Comparison of ENCODE assay signal across 14 cellular contexts in the genomic region with DNA sequence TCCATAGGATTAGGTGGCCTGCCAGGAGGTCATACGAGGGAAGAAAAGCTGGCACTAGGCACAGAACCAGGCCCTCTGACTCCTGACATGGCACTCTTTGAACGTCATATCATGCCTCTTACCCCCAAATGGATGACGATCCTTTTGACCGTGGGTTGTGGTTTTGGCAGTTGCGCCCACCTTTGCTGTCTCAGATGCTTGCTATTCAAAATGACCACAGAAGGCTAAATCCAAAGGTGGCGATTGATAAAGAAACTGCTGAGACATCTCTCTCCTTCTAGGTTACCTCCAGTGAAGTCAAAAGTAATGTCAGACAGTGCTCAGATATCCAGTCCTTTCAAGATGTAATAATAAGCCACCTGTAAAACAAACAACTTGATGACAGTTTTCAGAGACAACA.
A peak's percentile ranks its signal among the peaks of the same experiment; 100 is the strongest.
DNase-seq lines count a peak whose midpoint lies in the region; ATAC-seq and TF ChIP-seq lines count a peak whose summit lies in the region.
"Had no signal": no experiment of that assay in that cellular context is flagged by ENCODE, and none has a peak within 500 bp of the region (broad histone marks: within the 10 kb centered on the region; RNA-seq: fewer than 3 reads in every experiment).

No MANE protein-coding gene starts in this region.

- H3K9me3 ChIP-seq in sigmoid colon: no peaks in the 10 kb centered on the region
- H3K9me3 ChIP-seq in upper lobe of left lung: no peaks in the 10 kb centered on the region
- H3K9me3 ChIP-seq in WERI-Rb-1 (ENCODE audit: severe bottlenecking): no peaks in the 10 kb centered on the region
- H3K9me3 ChIP-seq: BE2C, heart right ventricle had no signal

- TF ChIP-seq POLR2A in sigmoid colon (IDR thresholded peaks at IDR 0.05) (no peak), upper lobe of left lung (IDR thresholded peaks at IDR 0.05) (no peak)

- TF ChIP-seq EP300 in sigmoid colon (IDR thresholded peaks at IDR 0.05) (no peak), upper lobe of left lung (IDR thresholded peaks at IDR 0.05) (no peak)

- peaks cover 6% of the 10 kb centered on the region for H3K27me3 Mint-ChIP-seq in T-helper 2 cell treated with Interferon-gamma antibody and Interleukin-4, amounts not matched to agents 5 μg/mL and 100 μg/mL, for 36 hours (ENCODE audit: low read depth)

- H3K27ac ChIP-seq in sigmoid colon (no peak overlapping the region), upper lobe of left lung (no peak overlapping the region), WERI-Rb-1 (no peak overlapping the region)
- H3K27ac ChIP-seq: heart right ventricle had no signal

- no peak overlapping the region for H3K4me3 ChIP-seq in sigmoid colon
- H3K4me3 ChIP-seq in upper lobe of left lung: no peak overlapping the region
- H3K4me3 ChIP-seq in WERI-Rb-1 (ENCODE audit: low read depth, low read length): no peak overlapping the region
- H3K4me3 ChIP-seq: heart right ventricle had no signal

- H3K27ac Mint-ChIP-seq in T-helper 2 cell treated with Interferon-gamma antibody and Interleukin-4, amounts not matched to agents 5 μg/mL and 100 μg/mL, for 36 hours: no peak overlapping the region
- H3K27ac Mint-ChIP-seq: activated T-helper 1 cell treated with anti-CD3 and anti-CD28 coated beads, Interleukin-12 subunit alpha, Interleukin-12 subunit beta, Interleukin-2, Interleukin-4 antibody, amounts not matched to agents 30 ng/mL and 10 ng/mL and 1 ng/mL, durations not matched to agents 14 hours and 24 hours and 36 hours had no signal

- ATAC-seq in HG02852 (IDR thresholded peaks at IDR 0.05; ENCODE audit: unreplicated experiment): peak; percentile 27
- no peak for ATAC-seq in upper lobe of left lung (ENCODE audit: low FRiP score in 2 of 2)

- H3K27me3 ChIP-seq in sigmoid colon (no peaks in the 10 kb centered on the region), upper lobe of left lung (no peaks in the 10 kb centered on the region), WERI-Rb-1 (ENCODE audit: insufficient read depth, low read depth, severe bottlenecking) (no peaks in the 10 kb centered on the region)
- H3K27me3 ChIP-seq: BE2C, heart right ventricle had no signal

- H3K4me1 Mint-ChIP-seq in T-helper 2 cell treated with Interferon-gamma antibody and Interleukin-4, amounts not matched to agents 5 μg/mL and 100 μg/mL, for 36 hours (ENCODE audit: low read depth): peaks cover 16% of the 10 kb centered on the region

- H3K36me3 Mint-ChIP-seq in T-helper 2 cell treated with Interferon-gamma antibody and Interleukin-4, amounts not matched to agents 5 μg/mL and 100 μg/mL, for 36 hours (ENCODE audit: low read depth): no peaks in the 10 kb centered on the region

- H3K4me1 ChIP-seq in sigmoid colon: no peaks in the 10 kb centered on the region
- H3K4me1 ChIP-seq in upper lobe of left lung: no peaks in the 10 kb centered on the region
- H3K4me1 ChIP-seq: heart right ventricle had no signal

- peak; percentile 3 to 12 for DNase-seq in stimulated activated CD4-positive, alpha-beta T cell treated with anti-CD3 and anti-CD28 coated beads, Interleukin-4, amount 100 ng/mL, for 48 hours (ENCODE audit: low read depth in 2 of 2)
- no peak for DNase-seq in stimulated activated CD4-positive, alpha-beta T cell treated with anti-CD3 and anti-CD28 coated beads, Interleukin-4, amount 100 ng/mL, for 1 hour
- DNase-seq in T-helper 2 cell treated with Interferon-gamma antibody and Interleukin-4, amounts not matched to agents 5 μg/mL and 100 μg/mL, for 36 hours (ENCODE audit: low spot score): peak; percentile 61
- DNase-seq in sigmoid colon: no peak
- no peak for DNase-seq in upper lobe of left lung
- no peak for DNase-seq in MV-4-11 (lab: John Stamatoyannopoulos, UW)
- DNase-seq in WERI-Rb-1: no peak
- DNase-seq: BE2C; heart right ventricle; NCI-H1417; NCI-H524; stimulated activated naive CD4-positive, alpha-beta T cell treated with Interleukin-2 at 50 U/mL for 16 hours had no signal

- H3K4me3 Mint-ChIP-seq in T-helper 2 cell treated with Interferon-gamma antibody and Interleukin-4, amounts not matched to agents 5 μg/mL and 100 μg/mL, for 36 hours: no peak overlapping the region
- H3K4me3 Mint-ChIP-seq: activated T-helper 1 cell treated with anti-CD3 and anti-CD28 coated beads, Interleukin-12 subunit alpha, Interleukin-12 subunit beta, Interleukin-2, Interleukin-4 antibody, amounts not matched to agents 30 ng/mL and 10 ng/mL and 1 ng/mL, durations not matched to agents 14 hours and 24 hours and 36 hours had no signal

- intact Hi-C loops in sigmoid colon (cut with DNase I): no loop called here

- no peak for TF ChIP-seq CTCF in sigmoid colon (IDR thresholded peaks at IDR 0.05)
- TF ChIP-seq CTCF in upper lobe of left lung (IDR thresholded peaks at IDR 0.05): no peak
- no peak for TF ChIP-seq CTCF in WERI-Rb-1 (IDR thresholded peaks at IDR 0.05; ENCODE audit: low read depth, low read length)

- 84 to 93% methylated on average over 6 of the region's 6 CpGs for WGBS in sigmoid colon, 2 donors
- 76 to 87% methylated on average over 6 of the region's 6 CpGs for WGBS in upper lobe of left lung, 2 donors

- H3K36me3 ChIP-seq in sigmoid colon (no peaks in the 10 kb centered on the region), upper lobe of left lung (no peaks in the 10 kb centered on the region), WERI-Rb-1 (no peaks in the 10 kb centered on the region)
- H3K36me3 ChIP-seq: BE2C, heart right ventricle had no signal

- H3K9me3 Mint-ChIP-seq in T-helper 2 cell treated with Interferon-gamma antibody and Interleukin-4, amounts not matched to agents 5 μg/mL and 100 μg/mL, for 36 hours: no peaks in the 10 kb centered on the region
- H3K9me3 Mint-ChIP-seq: activated T-helper 1 cell treated with anti-CD3 and anti-CD28 coated beads, Interleukin-12 subunit alpha, Interleukin-12 subunit beta, Interleukin-2, Interleukin-4 antibody, amounts not matched to agents 30 ng/mL and 10 ng/mL and 1 ng/mL, durations not matched to agents 14 hours and 24 hours and 36 hours had no signal

Comparison
In these comparisons a context has a peak if more than half of its experiments do, and no peak if none do; other contexts are left out.
1. DNase-seq: peak in stimulated activated CD4-positive, alpha-beta T cell treated with anti-CD3 and anti-CD28 coated beads, Interleukin-4, amount 100 ng/mL, for 48 hours (2 of 2) and T-helper 2 cell treated with Interferon-gamma antibody and Interleukin-4, amounts not matched to agents 5 μg/mL and 100 μg/mL, for 36 hours (single experiment); none in stimulated activated CD4-positive, alpha-beta T cell treated with anti-CD3 and anti-CD28 coated beads, Interleukin-4, amount 100 ng/mL, for 1 hour (single experiment), sigmoid colon (single experiment), upper lobe of left lung (0 of 2), MV-4-11 (single experiment) and WERI-Rb-1 (single experiment).